1 cellular context compared by ENCODE assay signal in the genomic region with DNA sequence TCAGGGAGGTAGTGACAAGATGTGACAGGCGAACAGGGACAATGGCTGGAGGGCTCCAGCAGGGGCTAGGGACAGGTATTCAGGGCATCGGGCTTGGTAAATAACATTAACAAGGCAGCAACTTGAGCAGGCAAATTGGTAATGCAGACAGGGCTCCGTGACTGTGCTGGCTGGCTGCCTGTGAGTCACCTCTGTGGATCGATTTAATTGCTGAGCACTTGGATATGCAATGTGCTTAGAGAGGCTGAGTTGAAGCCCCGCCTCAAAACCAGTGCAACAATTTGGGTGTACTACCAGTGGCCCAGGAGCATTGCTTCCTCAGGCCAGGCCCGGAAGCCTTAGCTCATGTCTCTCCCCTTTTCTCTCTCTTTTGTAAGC.
TF ChIP-seq lines count a peak whose summit lies in the region.

No MANE protein-coding gene starts in this region.

TF ChIP-seq in WTC11, 78 proteins besides CTCF, POLR2A, EP300 and RAD21 (continued from another document):
- TF ChIP-seq PRDM15 (CRISPR knock-in tag; IDR thresholded peaks at IDR 0.05) (no peak), JUN (CRISPR knock-in tag; IDR thresholded peaks at IDR 0.05) (no peak), CBFB (CRISPR knock-in tag; IDR thresholded peaks at IDR 0.05; ENCODE audit: low read depth) (no peak), IRF1 (CRISPR knock-in tag; IDR thresholded peaks at IDR 0.05) (no peak), GTF2I (CRISPR knock-in tag; conservative IDR thresholded peaks at IDR 0.05) (no peak), TEAD1 (CRISPR knock-in tag; IDR thresholded peaks at IDR 0.05) (no peak), IRF2 (CRISPR knock-in tag; IDR thresholded peaks at IDR 0.05; ENCODE audit: borderline replicate concordance, low read depth) (no peak), ZNF219 (CRISPR knock-in tag; IDR thresholded peaks at IDR 0.05; ENCODE audit: borderline replicate concordance) (no peak)
